In genomic region chr9:112705773-112706427, GRCh38 we compare ENCODE assay signal across 9 cellular contexts. TPM values are rescaled to one million over a fixed set of nuclear protein-coding genes. Genes with fewer than 3 reads are reported as not detected.
A peak's percentile ranks its signal among the peaks of the same experiment; 100 is the strongest.
DNase-seq lines count a peak whose midpoint lies in the region; ATAC-seq and TF ChIP-seq lines count a peak whose summit lies in the region.
"Had no signal": no experiment of that assay in that cellular context is flagged by ENCODE, and none has a peak within 500 bp of the region (broad histone marks: within the 10 kb centered on the region; RNA-seq: fewer than 3 reads in every experiment).

No MANE protein-coding gene starts in this region.

- H3K9me3 ChIP-seq in neural cell (ENCODE audit: low read length), result no peaks in the 10 kb centered on the region

- DNase-seq in G401 (ENCODE audit: low spot score) (peak; percentile 77), NCI-H82 (lab: John Stamatoyannopoulos, UW) (peak; percentile 71), epithelial cell of proximal tubule (ENCODE audit: low read depth) (no peak), NCI-H2029 (lab: John Stamatoyannopoulos, UW) (no peak)
- no peak for DNase-seq in stimulated activated naive CD8-positive, alpha-beta T cell treated with anti-CD3 and anti-CD28 coated beads, Interleukin-15, amount 100 ng/mL, for 72 hours
- no peak for DNase-seq in activated CD4-positive, alpha-beta memory T cell treated with anti-CD3 and anti-CD28 coated beads, Interleukin-2, amount 10 ng/mL, durations not matched to agents 7 days and 5 days
- DNase-seq: T-helper 1 cell had no signal

- H3K9me3 Mint-ChIP-seq in stimulated activated naive CD8-positive, alpha-beta T cell treated with anti-CD3 and anti-CD28 coated beads, Interleukin-15, amount 100 ng/mL, for 72 hours, result no peaks in the 10 kb centered on the region
- H3K9me3 Mint-ChIP-seq in activated CD4-positive, alpha-beta memory T cell treated with anti-CD3 and anti-CD28 coated beads, Interleukin-2, amount 10 ng/mL, durations not matched to agents 7 days and 5 days, result no peaks in the 10 kb centered on the region

- in situ Hi-C loops in G401 (cut with HindIII; ENCODE audit: low sequenced_read_pairs), result no loop called here

- H3K36me3 Mint-ChIP-seq in activated CD4-positive, alpha-beta memory T cell treated with anti-CD3 and anti-CD28 coated beads, Interleukin-2, amount 10 ng/mL, durations not matched to agents 7 days and 5 days (ENCODE audit: low read depth), result peaks cover 21% of the 10 kb centered on the region

- no peak for TF ChIP-seq EP300 in neural cell (conservative IDR thresholded peaks at IDR 0.05; ENCODE audit: poor library complexity, severe bottlenecking)

- no peak for ATAC-seq in HG02973 (IDR thresholded peaks at IDR 0.05; ENCODE audit: unreplicated experiment)
- ATAC-seq in stimulated activated naive CD8-positive, alpha-beta T cell treated with anti-CD3 and anti-CD28 coated beads, Interleukin-15, amount 100 ng/mL, for 72 hours, result no peak

- no peak overlapping the region for H3K27ac ChIP-seq in neural cell (ENCODE audit: low read length)

- TF ChIP-seq CTCF in epithelial cell of proximal tubule (conservative IDR thresholded peaks at IDR 0.05; ENCODE audit: low read depth, low read length) (peak; percentile 77), neural cell (IDR thresholded peaks at IDR 0.05; ENCODE audit: poor library complexity, severe bottlenecking) (peak; percentile 51)

- H4K20me1 ChIP-seq in neural cell (ENCODE audit: insufficient read depth), result no peaks in the 10 kb centered on the region

- no peaks in the 10 kb centered on the region for H3K27me3 ChIP-seq in neural cell (ENCODE audit: insufficient read depth, low read depth, low read length)

- TF ChIP-seq RAD21 in neural cell (conservative IDR thresholded peaks at IDR 0.05), result peak; percentile 57

- no peak overlapping the region for H3K27ac Mint-ChIP-seq in stimulated activated naive CD8-positive, alpha-beta T cell treated with anti-CD3 and anti-CD28 coated beads, Interleukin-15, amount 100 ng/mL, for 72 hours
- H3K27ac Mint-ChIP-seq in activated CD4-positive, alpha-beta memory T cell treated with anti-CD3 and anti-CD28 coated beads, Interleukin-2, amount 10 ng/mL, durations not matched to agents 7 days and 5 days, result no peak overlapping the region

- peaks cover 7% of the 10 kb centered on the region for H3K79me2 ChIP-seq in neural cell (replicated peaks; ENCODE audit: insufficient read depth, low read length)

- POLR2A ChIA-PET in activated CD4-positive, alpha-beta memory T cell treated with anti-CD3 and anti-CD28 coated beads, Interleukin-2, amount 10 ng/mL, durations not matched to agents 7 days and 5 days (lab: Charles Lee), result no interaction called here

- no peak overlapping the region for H3K4me3 ChIP-seq in epithelial cell of proximal tubule (ENCODE audit: low read depth, low read length)
- H3K4me3 ChIP-seq in neural cell (ENCODE audit: low read length), result no peak overlapping the region

- H3K4me1 Mint-ChIP-seq in stimulated activated naive CD8-positive, alpha-beta T cell treated with anti-CD3 and anti-CD28 coated beads, Interleukin-15, amount 100 ng/mL, for 72 hours, result peaks cover 32% of the 10 kb centered on the region
- H3K4me1 Mint-ChIP-seq in activated CD4-positive, alpha-beta memory T cell treated with anti-CD3 and anti-CD28 coated beads, Interleukin-2, amount 10 ng/mL, durations not matched to agents 7 days and 5 days, result peaks cover 3% of the 10 kb centered on the region

- CTCF ChIA-PET in activated CD4-positive, alpha-beta memory T cell treated with anti-CD3 and anti-CD28 coated beads, Interleukin-2, amount 10 ng/mL, durations not matched to agents 7 days and 5 days (lab: Charles Lee), result no interaction called here

- no peaks in the 10 kb centered on the region for H3K9me2 ChIP-seq in neural cell (ENCODE audit: insufficient read depth, low read length)

- no peak overlapping the region for H3K4me2 ChIP-seq in neural cell (ENCODE audit: low read length)

- H2AFZ ChIP-seq in neural cell (ENCODE audit: low read depth, low read length), result no peak overlapping the region

- H3K4me3 Mint-ChIP-seq in stimulated activated naive CD8-positive, alpha-beta T cell treated with anti-CD3 and anti-CD28 coated beads, Interleukin-15, amount 100 ng/mL, for 72 hours, result no peak overlapping the region
- no peak overlapping the region for H3K4me3 Mint-ChIP-seq in activated CD4-positive, alpha-beta memory T cell treated with anti-CD3 and anti-CD28 coated beads, Interleukin-2, amount 10 ng/mL, durations not matched to agents 7 days and 5 days

- H3K9ac ChIP-seq in neural cell (ENCODE audit: low read length), result no peak overlapping the region

- no peaks in the 10 kb centered on the region for H3K27me3 Mint-ChIP-seq in stimulated activated naive CD8-positive, alpha-beta T cell treated with anti-CD3 and anti-CD28 coated beads, Interleukin-15, amount 100 ng/mL, for 72 hours
- H3K27me3 Mint-ChIP-seq in activated CD4-positive, alpha-beta memory T cell treated with anti-CD3 and anti-CD28 coated beads, Interleukin-2, amount 10 ng/mL, durations not matched to agents 7 days and 5 days, result no peaks in the 10 kb centered on the region

- H3F3A ChIP-seq in neural cell (ENCODE audit: insufficient read depth, low read length, poor library complexity, severe bottlenecking), result no peaks in the 10 kb centered on the region

- H3K36me3 ChIP-seq in neural cell (ENCODE audit: insufficient read depth, low read length), result no peaks in the 10 kb centered on the region

TF ChIP-seq in neural cell, 6 proteins besides CTCF, POLR2A, EP300 and RAD21:
- TF ChIP-seq, protein P1, sequence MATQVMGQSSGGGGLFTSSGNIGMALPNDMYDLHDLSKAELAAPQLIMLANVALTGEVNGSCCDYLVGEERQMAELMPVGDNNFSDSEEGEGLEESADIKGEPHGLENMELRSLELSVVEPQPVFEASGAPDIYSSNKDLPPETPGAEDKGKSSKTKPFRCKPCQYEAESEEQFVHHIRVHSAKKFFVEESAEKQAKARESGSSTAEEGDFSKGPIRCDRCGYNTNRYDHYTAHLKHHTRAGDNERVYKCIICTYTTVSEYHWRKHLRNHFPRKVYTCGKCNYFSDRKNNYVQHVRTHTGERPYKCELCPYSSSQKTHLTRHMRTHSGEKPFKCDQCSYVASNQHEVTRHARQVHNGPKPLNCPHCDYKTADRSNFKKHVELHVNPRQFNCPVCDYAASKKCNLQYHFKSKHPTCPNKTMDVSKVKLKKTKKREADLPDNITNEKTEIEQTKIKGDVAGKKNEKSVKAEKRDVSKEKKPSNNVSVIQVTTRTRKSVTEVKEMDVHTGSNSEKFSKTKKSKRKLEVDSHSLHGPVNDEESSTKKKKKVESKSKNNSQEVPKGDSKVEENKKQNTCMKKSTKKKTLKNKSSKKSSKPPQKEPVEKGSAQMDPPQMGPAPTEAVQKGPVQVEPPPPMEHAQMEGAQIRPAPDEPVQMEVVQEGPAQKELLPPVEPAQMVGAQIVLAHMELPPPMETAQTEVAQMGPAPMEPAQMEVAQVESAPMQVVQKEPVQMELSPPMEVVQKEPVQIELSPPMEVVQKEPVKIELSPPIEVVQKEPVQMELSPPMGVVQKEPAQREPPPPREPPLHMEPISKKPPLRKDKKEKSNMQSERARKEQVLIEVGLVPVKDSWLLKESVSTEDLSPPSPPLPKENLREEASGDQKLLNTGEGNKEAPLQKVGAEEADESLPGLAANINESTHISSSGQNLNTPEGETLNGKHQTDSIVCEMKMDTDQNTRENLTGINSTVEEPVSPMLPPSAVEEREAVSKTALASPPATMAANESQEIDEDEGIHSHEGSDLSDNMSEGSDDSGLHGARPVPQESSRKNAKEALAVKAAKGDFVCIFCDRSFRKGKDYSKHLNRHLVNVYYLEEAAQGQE (IDR thresholded peaks at IDR 0.05; ENCODE audit: borderline replicate concordance), result no peak
- TF ChIP-seq EZH2 (IDR thresholded peaks at IDR 0.05; ENCODE audit: borderline replicate concordance, insufficient read depth, low read length, poor library complexity, severe bottlenecking) (no peak), SMC3 (conservative IDR thresholded peaks at IDR 0.05; ENCODE audit: poor library complexity) (peak; percentile 57), TAF1 (IDR thresholded peaks at IDR 0.05; ENCODE audit: low read depth) (no peak), POLR2AphosphoS5 (IDR thresholded peaks at IDR 0.05) (no peak)

RNA-seq across cellular contexts. Expression of gene INIP, which starts 12.0 kb away (rescaled TPM):
- total RNA-seq in G401 (2014; rRNA removed; shearing (Covaris generic)), result 28.1 and 31.3 TPM in 2 replicates
- 15.1 and 20.5 TPM in 2 replicates for total RNA-seq in epithelial cell of proximal tubule
- 53.5 and 64.7 TPM in 2 replicates for polyA plus RNA-seq in neural cell
- 51.9 and 60.8 TPM in 2 replicates for polyA minus RNA-seq in neural cell
- total RNA-seq in activated CD4-positive, alpha-beta memory T cell treated with anti-CD3 and anti-CD28 coated beads, Interleukin-2, amount 10 ng/mL, durations not matched to agents 7 days and 5 days, result 10 to 100 TPM; 36.1 to 38.1 TPM

RNA-seq across cellular contexts. Expression of gene SNX30, which starts 44.7 kb away (rescaled TPM):
- total RNA-seq in G401 (2014; rRNA removed; shearing (Covaris generic)), result 11.9 and 12.8 TPM in 2 replicates
- total RNA-seq in epithelial cell of proximal tubule, result 6.1 and 6.9 TPM in 2 replicates
- polyA plus RNA-seq in neural cell, result 30.0 and 31.5 TPM in 2 replicates
- 60.6 and 64.4 TPM in 2 replicates for polyA minus RNA-seq in neural cell
- total RNA-seq in activated CD4-positive, alpha-beta memory T cell treated with anti-CD3 and anti-CD28 coated beads, Interleukin-2, amount 10 ng/mL, durations not matched to agents 7 days and 5 days, result 1 to 10 TPM; 8.2 to 8.4 TPM

Comparison
In these comparisons a context has a peak if more than half of its experiments do, and no peak if none do; other contexts are left out.
1. DNase-seq: peak in G401 (single experiment) and NCI-H82 (single experiment); none in epithelial cell of proximal tubule (single experiment), stimulated activated naive CD8-positive, alpha-beta T cell treated with anti-CD3 and anti-CD28 coated beads, Interleukin-15, amount 100 ng/mL, for 72 hours (0 of 2), NCI-H2029 (single experiment) and activated CD4-positive, alpha-beta memory T cell treated with anti-CD3 and anti-CD28 coated beads, Interleukin-2, amount 10 ng/mL, durations not matched to agents 7 days and 5 days (single experiment).